Comparison of ENCODE assay signal across 28 cellular contexts in genomic region chr14:61270714-61271113, GRCh38. TPM values are rescaled to one million over a fixed set of nuclear protein-coding genes. Genes with fewer than 3 reads are reported as not detected.
DNase-seq lines count a peak whose midpoint lies in the region; ATAC-seq, FAIRE-seq and TF ChIP-seq lines count a peak whose summit lies in the region.
"Had no signal": no experiment of that assay in that cellular context is flagged by ENCODE, and none has a peak within 500 bp of the region (broad histone marks: within the 10 kb centered on the region; RNA-seq: fewer than 3 reads in every experiment).

No MANE protein-coding gene starts in this region.

- no peak overlapping the region for H3K4me2 ChIP-seq in HepG2 (ENCODE audit: low read depth, low read length)

- no peaks in the 10 kb centered on the region for H3K36me3 Mint-ChIP-seq in WTC11
- H3K36me3 Mint-ChIP-seq: CD14-positive monocyte; CD4-positive, alpha-beta memory T cell; CD4-positive, CD25-positive, alpha-beta regulatory T cell; CD8-positive, alpha-beta memory T cell had no signal

- H3K27me3 ChIP-seq in HepG2 (ENCODE audit: control insufficient read depth in 1 of 2, insufficient read depth in 2 of 2, low read length in 2 of 2) (no peaks in the 10 kb centered on the region; a peak in 1 of 5 replicates), right lobe of liver (no peaks in the 10 kb centered on the region)
- H3K27me3 ChIP-seq: BLaER1 had no signal

- H3K9me3 ChIP-seq in HepG2 (ENCODE audit: low read length) (no peaks in the 10 kb centered on the region), right lobe of liver (no peaks in the 10 kb centered on the region)
- H3K9me3 ChIP-seq: BE2C, BLaER1 had no signal

- intact Hi-C loops in HepG2 (cut with micrococcal nuclease; ENCODE audit: unreplicated experiment), result no loop called here
- intact Hi-C loops in right lobe of liver (cut with DNase I), result no loop called here

- TF ChIP-seq POLR2A in HepG2 (IDR thresholded peaks at IDR 0.05; ENCODE audit: insufficient read depth in 1 of 2, low read depth in 2 of 2, low read length in 2 of 2), result no peak
- no peak for TF ChIP-seq POLR2A in right lobe of liver (IDR thresholded peaks at IDR 0.05)

- no peak for TF ChIP-seq RAD21 in HepG2 (CRISPR knock-in tag; IDR thresholded peaks at IDR 0.05)

- FAIRE-seq in HepG2 (lab: Jason Lieb, UNC) (no peak), urothelium cell line (lab: Jason Lieb, UNC) (peak; percentile 30)
- FAIRE-seq: A204.1, GM12878, GM12892, GM18507 had no signal

- CTCF ChIA-PET in HepG2 (lab: Yijun Ruan, JAX; ENCODE audit: low intra/inter-chr PET ratio, low total read pairs) (interaction anchor here (2.9 kb wide), 1 partner anchor 15 kb away, joined by 26 read pairs; no protein-coding TSS in a partner anchor), WTC11 (lab: Charles Lee) (no interaction called here)

- H3K4me3 ChIP-seq in HepG2 (replicated peaks in 1 of 3; ENCODE audit: insufficient read depth in 1 of 3, low read depth in 2 of 3, low read length in 3 of 3), result no peak overlapping the region
- no peak overlapping the region for H3K4me3 ChIP-seq in right lobe of liver
- H3K4me3 ChIP-seq: BLaER1, GM12878 had no signal

- H3K4me1 Mint-ChIP-seq in WTC11, result no peaks in the 10 kb centered on the region; the same call in 1 of the 2 replicates

- no peak overlapping the region for H3K27ac Mint-ChIP-seq in WTC11
- H3K27ac Mint-ChIP-seq: CD14-positive monocyte; CD4-positive, alpha-beta memory T cell; CD8-positive, alpha-beta memory T cell had no signal

- no peaks in the 10 kb centered on the region for H3K36me3 ChIP-seq in HepG2 (replicated peaks in 1 of 2; ENCODE audit: control insufficient read depth in 1 of 2, insufficient read depth in 2 of 2, low read length in 2 of 2)
- H3K36me3 ChIP-seq in right lobe of liver, result no peaks in the 10 kb centered on the region
- H3K36me3 ChIP-seq: BE2C, BLaER1 had no signal

- no peaks in the 10 kb centered on the region for H3K9me3 Mint-ChIP-seq in WTC11
- H3K9me3 Mint-ChIP-seq: CD4-positive, alpha-beta memory T cell; CD4-positive, CD25-positive, alpha-beta regulatory T cell; CD8-positive, alpha-beta memory T cell had no signal

- no peak overlapping the region for H3K9ac ChIP-seq in HepG2 (ENCODE audit: insufficient read depth, low read depth, low read length)
- H3K9ac ChIP-seq: BLaER1 had no signal

- H4K20me1 ChIP-seq in HepG2 (ENCODE audit: insufficient read depth, low read length), result no peaks in the 10 kb centered on the region
- H4K20me1 ChIP-seq: BLaER1 had no signal

- no peaks in the 10 kb centered on the region for H3K79me2 ChIP-seq in HepG2 (ENCODE audit: insufficient read depth, low read length)

- H3K27me3 Mint-ChIP-seq in WTC11 (ENCODE audit: low read depth), result peaks cover 16% of the 10 kb centered on the region

- no peak for DNase-seq in HepG2 (ENCODE audit: low spot score)
- no peak for DNase-seq in right lobe of liver
- DNase-seq in WTC11 (ENCODE audit: low spot score), result no peak
- DNase-seq in urothelium cell line (ENCODE audit: low spot score), result no peak
- no peak for DNase-seq in activated T-cell treated with anti-CD3 and anti-CD28 coated beads, Interleukin-2, amount 50 U/mL, for 48 hours
- no peak for DNase-seq in NCI-H146 treated with DMSO at 0.1 percent for 48 hours (lab: John Stamatoyannopoulos, UW; ENCODE audit: unreplicated experiment)
- DNase-seq: ACHN; BE2C; C1 segment of cervical spinal cord; CD4-positive, alpha-beta memory T cell; CD4-positive, CD25-positive, alpha-beta regulatory T cell; CD8-positive, alpha-beta memory T cell; COR-L47; DMS 273 treated with DMSO at 0.1 percent for 48 hours; DMS153; DMS79; DND-41; EL; GDM1 had no signal

- no TSS peak for BruUV-seq in HepG2 (replicated peaks; lab: Mats Ljungman, UMichigan)

- H2AFZ ChIP-seq in HepG2 (ENCODE audit: low read length), result no peak overlapping the region

- H3K4me1 ChIP-seq in HepG2 (ENCODE audit: insufficient read depth, low read length), result peaks cover 14% of the 10 kb centered on the region; the same call in 1 of the 2 replicates
- no peaks in the 10 kb centered on the region for H3K4me1 ChIP-seq in right lobe of liver
- H3K4me1 ChIP-seq: BE2C, BLaER1 had no signal

- WGBS in HepG2 (ENCODE audit: low lambda C conversion rate), result 38% methylated on average over 4 of the region's 4 CpGs
- WGBS in right lobe of liver (ENCODE audit: insufficient coverage, low coverage, low lambda C conversion rate, missing lambda C conversion rate), result 51% methylated on average over 2 of the region's 4 CpGs

- in situ Hi-C loops in HepG2 (cut with HindIII; ENCODE audit: extremely low pct_ligation_motif_present, low pct_unique_long_range_greater_than_20kb), result no loop called here

- H3K4me3 Mint-ChIP-seq in WTC11, result no peak overlapping the region
- H3K4me3 Mint-ChIP-seq: CD4-positive, alpha-beta memory T cell had no signal

- TF ChIP-seq EP300 in HepG2 (IDR thresholded peaks at IDR 0.05; ENCODE audit: low read depth in 2 of 2, low read length in 2 of 2), result no peak
- TF ChIP-seq EP300 in HepG2 (CRISPR knock-in tag; IDR thresholded peaks at IDR 0.05; ENCODE audit: borderline replicate concordance), result no peak

- ATAC-seq in HepG2, result no peak
- no peak for ATAC-seq in right lobe of liver
- ATAC-seq in WTC11, result no peak

- H3K27ac ChIP-seq in HepG2 (ENCODE audit: extremely low read length, insufficient read depth, low read length) (no peak overlapping the region), right lobe of liver (no peak overlapping the region)
- H3K27ac ChIP-seq: 22Rv1, BLaER1 had no signal

- POLR2A ChIA-PET in HepG2 (lab: Yijun Ruan, JAX) (no interaction called here), WTC11 (lab: Charles Lee) (no interaction called here)

- TF ChIP-seq CTCF in HepG2 (CRISPR knock-in tag; IDR thresholded peaks at IDR 0.05) (no peak), right lobe of liver (IDR thresholded peaks at IDR 0.05) (no peak), WTC11 (IDR thresholded peaks at IDR 0.05) (no peak)

TF ChIP-seq in HepG2, 621 proteins besides CTCF, POLR2A, EP300 and RAD21 (continues in another document):
- TF ChIP-seq NR2F6 (IDR thresholded peaks at IDR 0.05) (no peak), NR2F6 (CRISPR knock-in tag; IDR thresholded peaks at IDR 0.05) (0 out of 2 replicates have a peak, but pooled peaks have one; percentile 44)

RNA-seq across cellular contexts. Expression of gene TMEM30B, which starts 10.4 kb away (rescaled TPM):
- total RNA-seq in HepG2 (2016; rRNA removed; fragmentation: Illumina TruSeq; extraction: Trizol), result not detected in 2 replicates
- total RNA-seq in HepG2 (2016; cell fraction: cytosol; rRNA removed; fragmentation: Illumina TruSeq; extraction: Trizol; ENCODE audit: low read depth), result not detected in 2 replicates
- not detected in 2 replicates for total RNA-seq in HepG2 (2016; cell fraction: insoluble cytoplasmic fraction; rRNA removed; fragmentation: Illumina TruSeq; extraction: Trizol)
- total RNA-seq in HepG2 (2016; cell fraction: membrane; rRNA removed; fragmentation: Illumina TruSeq; extraction: Trizol), result not detected in 2 replicates
- total RNA-seq in HepG2 (2016; cell fraction: nucleus; rRNA removed; fragmentation: Illumina TruSeq; extraction: Trizol), result not detected in 2 replicates
- not detected in 2 replicates for polyA plus RNA-seq in HepG2 (2011; rRNA removed)
- polyA plus RNA-seq in HepG2 (2011; cell fraction: cytosol; rRNA removed), result not detected in 2 replicates
- not detected in 2 replicates for polyA plus RNA-seq in HepG2 (2011; cell fraction: nucleus; rRNA removed)
- polyA plus RNA-seq in HepG2 (2012), result not detected in 2 replicates
- polyA plus RNA-seq in HepG2 (2016; cell fraction: cytosol; fragmentation: Illumina TruSeq; extraction: Trizol; ENCODE audit: low read depth), result not detected in 2 replicates
- polyA plus RNA-seq in HepG2 (2016; cell fraction: insoluble cytoplasmic fraction; fragmentation: Illumina TruSeq; extraction: Trizol; ENCODE audit: low read depth), result not detected in 2 replicates
- not detected in 2 replicates for polyA plus RNA-seq in HepG2 (2016; cell fraction: membrane; fragmentation: Illumina TruSeq; extraction: Trizol; ENCODE audit: low read depth)
- not detected in 2 replicates for polyA plus RNA-seq in HepG2 (2016; cell fraction: nucleus; fragmentation: Illumina TruSeq; extraction: Trizol; ENCODE audit: insufficient read depth, low read depth)
- polyA minus RNA-seq in HepG2 (2011; rRNA and poly(A)+ RNA removed; ENCODE audit: low replicate concordance), result 0.12 TPM in 1 of 2 replicates, not detected in the other
- polyA minus RNA-seq in HepG2 (2011; cell fraction: cytosol; rRNA and poly(A)+ RNA removed), result not detected in 2 replicates
- not detected in 2 replicates for polyA minus RNA-seq in HepG2 (2011; cell fraction: nucleus; rRNA and poly(A)+ RNA removed)
- 1 to 10 TPM; 4.5 to 10.0 (median 6.7) TPM for total RNA-seq in right lobe of liver
- 17.2 to 18.0 TPM (median 17.8 TPM) in 3 replicates for total RNA-seq in WTC11 (2021)
- total RNA-seq: Daoy, G401 had no signal
- polyA plus RNA-seq: CD14-positive monocyte, GM12878 had no signal

RNA-seq across cellular contexts. Expression of gene PRKCH, which starts 50.7 kb away (rescaled TPM):
- total RNA-seq in HepG2 (2016; rRNA removed; fragmentation: Illumina TruSeq; extraction: Trizol) (1.3 and 1.9 TPM in 2 replicates), right lobe of liver (10 to 100 TPM in 2 of 6 experiments, 1 to 10 TPM in 4; 5.0 to 12.1 (median 8.8) TPM), WTC11 (2021) (7.8 to 10.3 TPM (median 8.7 TPM) in 3 replicates)
- 0.40 and 0.44 TPM in 2 replicates for total RNA-seq in HepG2 (2016; cell fraction: cytosol; rRNA removed; fragmentation: Illumina TruSeq; extraction: Trizol; ENCODE audit: low read depth)
- total RNA-seq in HepG2 (2016; cell fraction: insoluble cytoplasmic fraction; rRNA removed; fragmentation: Illumina TruSeq; extraction: Trizol), result 1.0 and 1.8 TPM in 2 replicates
- 0.93 and 1.4 TPM in 2 replicates for total RNA-seq in HepG2 (2016; cell fraction: membrane; rRNA removed; fragmentation: Illumina TruSeq; extraction: Trizol)
- 2.2 and 3.9 TPM in 2 replicates for total RNA-seq in HepG2 (2016; cell fraction: nucleus; rRNA removed; fragmentation: Illumina TruSeq; extraction: Trizol)
- 0.47 and 0.48 TPM in 2 replicates for polyA plus RNA-seq in HepG2 (2011; rRNA removed)
- polyA plus RNA-seq in HepG2 (2011; cell fraction: cytosol; rRNA removed), result 0.31 and 0.72 TPM in 2 replicates
- polyA plus RNA-seq in HepG2 (2011; cell fraction: nucleus; rRNA removed), result 0.48 and 0.74 TPM in 2 replicates
- polyA plus RNA-seq in HepG2 (2012), result 0.24 and 1.3 TPM in 2 replicates
- 0.06 and 0.10 TPM in 2 replicates for polyA plus RNA-seq in HepG2 (2016; cell fraction: cytosol; fragmentation: Illumina TruSeq; extraction: Trizol; ENCODE audit: low read depth)
- 0.99 and 1.9 TPM in 2 replicates for polyA plus RNA-seq in HepG2 (2016; cell fraction: insoluble cytoplasmic fraction; fragmentation: Illumina TruSeq; extraction: Trizol; ENCODE audit: low read depth)
- 0.19 and 0.48 TPM in 2 replicates for polyA plus RNA-seq in HepG2 (2016; cell fraction: membrane; fragmentation: Illumina TruSeq; extraction: Trizol; ENCODE audit: low read depth)
- 0.91 and 1.4 TPM in 2 replicates for polyA plus RNA-seq in HepG2 (2016; cell fraction: nucleus; fragmentation: Illumina TruSeq; extraction: Trizol; ENCODE audit: insufficient read depth, low read depth)
- polyA minus RNA-seq in HepG2 (2011; rRNA and poly(A)+ RNA removed; ENCODE audit: low replicate concordance), result 1.9 and 3.2 TPM in 2 replicates
- polyA minus RNA-seq in HepG2 (2011; cell fraction: cytosol; rRNA and poly(A)+ RNA removed), result 1.7 TPM in 1 of 2 replicates, not detected in the other
- 1.2 and 1.3 TPM in 2 replicates for polyA minus RNA-seq in HepG2 (2011; cell fraction: nucleus; rRNA and poly(A)+ RNA removed)
- total RNA-seq: G401 had no signal

Comparison
In these comparisons a context has a peak if more than half of its experiments do, and no peak if none do; other contexts are left out.
1. Of the 50 proteins assayed by ChIP-seq in both HepG2 and WTC11: peak only in HepG2: ATF3 and ZNF121; only in WTC11: GABPB1; in both: none; in neither: 47.